Comparison of ENCODE assay signal across 20 cellular contexts in the genomic region with DNA sequence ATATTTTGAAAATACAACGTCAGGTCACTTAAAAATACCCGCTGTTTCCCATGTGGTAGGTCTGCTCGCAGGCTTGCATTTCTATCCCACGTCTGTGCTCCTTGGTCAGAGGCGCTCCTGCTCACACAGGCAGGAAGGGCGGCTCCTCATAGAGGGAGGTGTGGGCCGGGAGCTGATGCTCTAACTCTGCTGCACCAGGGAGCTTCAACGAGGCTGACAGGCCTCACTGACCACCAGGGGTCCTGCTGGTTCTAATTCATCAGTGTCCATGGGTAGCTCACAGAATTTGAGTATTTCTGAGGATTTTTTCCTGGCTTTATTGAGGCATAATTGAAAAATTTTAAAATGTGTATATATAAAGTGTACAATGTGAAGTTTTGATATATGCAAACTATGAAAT.
A peak's percentile ranks its signal among the peaks of the same experiment; 100 is the strongest.
DNase-seq lines count a peak whose midpoint lies in the region; ATAC-seq and TF ChIP-seq lines count a peak whose summit lies in the region.
"Had no signal": no experiment of that assay in that cellular context is flagged by ENCODE, and none has a peak within 500 bp of the region (broad histone marks: within the 10 kb centered on the region; RNA-seq: fewer than 3 reads in every experiment).

No MANE protein-coding gene starts in this region.

- no peak overlapping the region for H3K4me2 ChIP-seq in IMR-90 (ENCODE audit: low read depth, low read length)

- H2AK9ac ChIP-seq in IMR-90 (replicated peaks; ENCODE audit: low read depth, low read length, poor library complexity) = no peak overlapping the region

- H2BK20ac ChIP-seq in IMR-90 (ENCODE audit: low read depth, low read length) = peak overlapping the region; percentile 89

- no peaks in the 10 kb centered on the region for H3K9me3 Mint-ChIP-seq in Caco-2 (ENCODE audit: unreplicated experiment)
- H3K9me3 Mint-ChIP-seq in nephron = no peaks in the 10 kb centered on the region
- no peaks in the 10 kb centered on the region for H3K9me3 Mint-ChIP-seq in activated naive CD8-positive, alpha-beta T cell treated with anti-CD3 and anti-CD28 coated beads for 36 hours
- H3K9me3 Mint-ChIP-seq: activated naive CD4-positive, alpha-beta T cell treated with anti-CD3 and anti-CD28 coated beads, Interleukin-2, amount 50 U/mL, for 24 hours; CD4-positive, CD25-positive, alpha-beta regulatory T cell; T-cell had no signal

- no peak for ATAC-seq in IMR-90 (ENCODE audit: low read depth)
- ATAC-seq: gastrocnemius medialis, T-cell had no signal

- no peak overlapping the region for H3K9ac ChIP-seq in IMR-90 (ENCODE audit: low read depth, low read length)

- no peak overlapping the region for H3K23ac ChIP-seq in IMR-90 (ENCODE audit: low read depth, low read length)

- H3K36me3 ChIP-seq in Caco-2 (ENCODE audit: control insufficient read depth, insufficient read depth, low read length) = no peaks in the 10 kb centered on the region
- no peaks in the 10 kb centered on the region for H3K36me3 ChIP-seq in IMR-90 (ENCODE audit: control insufficient read depth, insufficient read depth, low read length)
- H3K36me3 ChIP-seq: gastrocnemius medialis, Peyer's patch, upper lobe of right lung had no signal

- peak overlapping the region; percentile 51 for H2AK5ac ChIP-seq in IMR-90 (ENCODE audit: low read depth, low read length)

- H3K4me1 Mint-ChIP-seq in Caco-2 (ENCODE audit: low read depth, unreplicated experiment) (no peaks in the 10 kb centered on the region), nephron (peaks cover 21% of the 10 kb centered on the region)
- H3K4me1 Mint-ChIP-seq in activated naive CD8-positive, alpha-beta T cell treated with anti-CD3 and anti-CD28 coated beads for 36 hours = no peaks in the 10 kb centered on the region
- H3K4me1 Mint-ChIP-seq: activated naive CD4-positive, alpha-beta T cell treated with anti-CD3 and anti-CD28 coated beads, Interleukin-2, amount 50 U/mL, for 24 hours; CD4-positive, CD25-positive, alpha-beta regulatory T cell; T-cell had no signal

- H3K4me3 ChIP-seq in Caco-2 (ENCODE audit: low read depth, low read length) (no peak overlapping the region), IMR-90 (ENCODE audit: insufficient read depth, low read depth, low read length) (no peak overlapping the region), cardiac fibroblast (replicated peaks in 1 of 2; ENCODE audit: low read depth in 2 of 2, low read length in 2 of 2) (no peak overlapping the region)
- H3K4me3 ChIP-seq: gastrocnemius medialis, Peyer's patch, upper lobe of right lung had no signal

- H3K27ac Mint-ChIP-seq in Caco-2 (ENCODE audit: unreplicated experiment) (no peak overlapping the region), nephron (no peak overlapping the region)
- H3K27ac Mint-ChIP-seq in activated naive CD8-positive, alpha-beta T cell treated with anti-CD3 and anti-CD28 coated beads for 36 hours = no peak overlapping the region
- H3K27ac Mint-ChIP-seq: CD4-positive, CD25-positive, alpha-beta regulatory T cell; T-cell had no signal

- H2AFZ ChIP-seq in IMR-90 (replicated peaks; ENCODE audit: low read length, poor library complexity) = no peak overlapping the region

- H4K20me1 ChIP-seq in IMR-90 (ENCODE audit: insufficient read depth, low read length) = no peaks in the 10 kb centered on the region

- H4K91ac ChIP-seq in IMR-90 (ENCODE audit: insufficient read depth, low read depth, low read length) = peak overlapping the region; percentile 48

- peak overlapping the region in 1 of 2 experiments; percentile 11; a peak in 1 of 4 replicates for H4K8ac ChIP-seq in IMR-90 (ENCODE audit: low read depth in 2 of 2, low read length in 2 of 2)

- in situ Hi-C loops in IMR-90 (cut with MboI; ENCODE audit: low sequenced_read_pairs) = no loop called here

- peaks cover 8% of the 10 kb centered on the region; the same call in 1 of the 2 replicates for H3K4me1 ChIP-seq in Caco-2
- peaks cover 10% of the 10 kb centered on the region for H3K4me1 ChIP-seq in IMR-90 (ENCODE audit: control insufficient read depth, insufficient read depth, low read length)
- H3K4me1 ChIP-seq: gastrocnemius medialis, upper lobe of right lung had no signal

- no peaks in the 10 kb centered on the region for H3K36me3 Mint-ChIP-seq in Caco-2 (ENCODE audit: insufficient read depth, unreplicated experiment)
- no peaks in the 10 kb centered on the region for H3K36me3 Mint-ChIP-seq in nephron (ENCODE audit: low read depth)
- H3K36me3 Mint-ChIP-seq in activated naive CD8-positive, alpha-beta T cell treated with anti-CD3 and anti-CD28 coated beads for 36 hours = no peaks in the 10 kb centered on the region
- H3K36me3 Mint-ChIP-seq: activated naive CD4-positive, alpha-beta T cell treated with anti-CD3 and anti-CD28 coated beads, Interleukin-2, amount 50 U/mL, for 24 hours; CD4-positive, CD25-positive, alpha-beta regulatory T cell; T-cell had no signal

- DNase-seq in Caco-2 = peak in 1 of 2 experiments; percentile 53
- no peak for DNase-seq in IMR-90
- no peak for DNase-seq in cardiac fibroblast (ENCODE audit: low read depth in 2 of 2)
- DNase-seq in activated T-cell treated with anti-CD3 and anti-CD28 coated beads, Interleukin-2, amount 50 U/mL, for 1 hour = no peak
- DNase-seq in mesenteric fat pad (ENCODE audit: low spot score) = no peak
- DNase-seq in activated naive CD8-positive, alpha-beta T cell treated with anti-CD3 and anti-CD28 coated beads for 36 hours = no peak
- DNase-seq: activated CD4-positive, alpha-beta T cell treated with anti-CD3 and anti-CD28 coated beads for 1 hour; caudate nucleus; CD4-positive, CD25-positive, alpha-beta regulatory T cell; gastrocnemius medialis; mesenchymal stem cell; NCI-H187 treated with DMSO at 0.1 percent for 48 hours; NCI-H526; Peyer's patch; small intestine; stimulated activated naive CD4-positive, alpha-beta T cell; T-cell; upper lobe of right lung had no signal

- no peak overlapping the region for H2BK15ac ChIP-seq in IMR-90 (ENCODE audit: low read depth, low read length)

- POLR2A ChIA-PET in Caco-2 (lab: Charles Lee) (no interaction called here), IMR-90 (lab: Charles Lee; ENCODE audit: unreplicated experiment) (no interaction called here)

- H3K9me1 ChIP-seq in IMR-90 (ENCODE audit: insufficient read depth, low read length) = peaks cover 6% of the 10 kb centered on the region

- H3K4me3 Mint-ChIP-seq in Caco-2 (ENCODE audit: unreplicated experiment) (no peak overlapping the region), nephron (no peak overlapping the region)
- H3K4me3 Mint-ChIP-seq in activated naive CD8-positive, alpha-beta T cell treated with anti-CD3 and anti-CD28 coated beads for 36 hours = no peak overlapping the region
- H3K4me3 Mint-ChIP-seq: activated naive CD4-positive, alpha-beta T cell treated with anti-CD3 and anti-CD28 coated beads, Interleukin-2, amount 50 U/mL, for 24 hours; CD4-positive, CD25-positive, alpha-beta regulatory T cell; T-cell had no signal

- H3K18ac ChIP-seq in IMR-90 (ENCODE audit: low read depth, low read length) = no peak overlapping the region

- no peak for TF ChIP-seq POLR2A in IMR-90 (IDR thresholded peaks at IDR 0.05; ENCODE audit: low read depth, low read length)

- no peak overlapping the region for H3K27ac ChIP-seq in IMR-90 (ENCODE audit: insufficient read depth, low read length)
- H3K27ac ChIP-seq: gastrocnemius medialis, Peyer's patch, upper lobe of right lung had no signal

- H2BK5ac ChIP-seq in IMR-90 (ENCODE audit: low read depth, low read length, poor library complexity, severe bottlenecking) = no peak overlapping the region

- H3K27me3 ChIP-seq in Caco-2 (replicated peaks; ENCODE audit: control insufficient read depth, insufficient read depth, low read length) (no peaks in the 10 kb centered on the region), IMR-90 (ENCODE audit: control insufficient read depth, insufficient read depth, low read length) (no peaks in the 10 kb centered on the region)
- H3K27me3 ChIP-seq: Peyer's patch, upper lobe of right lung had no signal

- WGBS in IMR-90 (ENCODE audit: extremely low coverage in 2 of 2, insufficient read length in 1 of 2), 2 experiments = 53% methylated on average over 3 of the region's 8 CpGs; no CpG with 5 or more reads in 1 of the 2 experiments

- CTCF ChIA-PET in Caco-2 (lab: Charles Lee) = interaction anchor here (0.8 to 1.7 kb wide), 5 partner anchors 23 to 144 kb away, joined by 3 to 12 read pairs (median 4); no protein-coding TSS in a partner anchor
- CTCF ChIA-PET in IMR-90 (lab: Yijun Ruan, JAX) = interaction anchor here (0.9 kb wide), 1 partner anchor 25 kb away, joined by 3 read pairs; no protein-coding TSS in a partner anchor

- H2BK120ac ChIP-seq in IMR-90 (ENCODE audit: low read depth, low read length) = peak overlapping the region; percentile 36

- H3K9me3 ChIP-seq in Caco-2 (no peaks in the 10 kb centered on the region), IMR-90 (ENCODE audit: control insufficient read depth, insufficient read depth, low read length) (no peaks in the 10 kb centered on the region)
- H3K9me3 ChIP-seq: gastrocnemius medialis, Peyer's patch, upper lobe of right lung had no signal

- intact Hi-C loops in Caco-2 (cut with micrococcal nuclease; ENCODE audit: unreplicated experiment) = loop anchor here (1.0 kb wide), 1 partner anchor 52 kb away; no protein-coding TSS in a partner anchor
- intact Hi-C loops in IMR-90 (cut with micrococcal nuclease) = no loop called here

- BruUV-seq in Caco-2 (replicated peaks; lab: Mats Ljungman, UMichigan) (no TSS peak), IMR-90 (replicated peaks; lab: Mats Ljungman, UMichigan) (no TSS peak)

- H3K14ac ChIP-seq in IMR-90 (replicated peaks; ENCODE audit: low read depth, low read length) = peak overlapping the region; percentile 81; the same call in 1 of the 2 replicates

- dilution Hi-C loops in IMR-90 (cut with HindIII; ENCODE audit: low sequenced_read_pairs, unreplicated experiment) = no loop called here

- H3K4ac ChIP-seq in IMR-90 (ENCODE audit: low read depth, low read length) = peak overlapping the region; percentile 84

- peak; percentile 45 to 58 for TF ChIP-seq CTCF in Caco-2 (IDR thresholded peaks at IDR 0.05; ENCODE audit: insufficient read depth in 1 of 2, low read depth in 1 of 2, low read length in 1 of 2, severe bottlenecking in 1 of 2, unreplicated experiment in 1 of 2)
- TF ChIP-seq CTCF in IMR-90 (conservative IDR thresholded peaks at IDR 0.05; ENCODE audit: low read depth, low read length) = no peak
- peak; percentile 20 for TF ChIP-seq CTCF in cardiac fibroblast (IDR thresholded peaks at IDR 0.05; ENCODE audit: low read depth, low read length)
- peak; percentile 36 to 48 (median 48) for TF ChIP-seq CTCF in nephron (IDR thresholded peaks at IDR 0.05; ENCODE audit: unreplicated experiment in 3 of 3)

- H3K79me1 ChIP-seq in IMR-90 (ENCODE audit: low read depth in 1 of 2, low read length in 2 of 2) = no peaks in the 10 kb centered on the region

- H3K56ac ChIP-seq in IMR-90 (ENCODE audit: extremely low read depth, insufficient read depth, low read length) = no peak overlapping the region

- no peak for TF ChIP-seq RAD21 in IMR-90 (IDR thresholded peaks at IDR 0.05; ENCODE audit: low read length)

- no peak overlapping the region for H4K5ac ChIP-seq in IMR-90 (ENCODE audit: low read depth, low read length)

- H3K27me3 Mint-ChIP-seq in Caco-2 (ENCODE audit: insufficient read depth, unreplicated experiment) = no peaks in the 10 kb centered on the region
- H3K27me3 Mint-ChIP-seq in nephron (ENCODE audit: low read depth) = peaks cover 3% of the 10 kb centered on the region
- peaks cover 5% of the 10 kb centered on the region for H3K27me3 Mint-ChIP-seq in activated naive CD8-positive, alpha-beta T cell treated with anti-CD3 and anti-CD28 coated beads for 36 hours
